8 cellular contexts compared by ENCODE assay signal in the genomic region with DNA sequence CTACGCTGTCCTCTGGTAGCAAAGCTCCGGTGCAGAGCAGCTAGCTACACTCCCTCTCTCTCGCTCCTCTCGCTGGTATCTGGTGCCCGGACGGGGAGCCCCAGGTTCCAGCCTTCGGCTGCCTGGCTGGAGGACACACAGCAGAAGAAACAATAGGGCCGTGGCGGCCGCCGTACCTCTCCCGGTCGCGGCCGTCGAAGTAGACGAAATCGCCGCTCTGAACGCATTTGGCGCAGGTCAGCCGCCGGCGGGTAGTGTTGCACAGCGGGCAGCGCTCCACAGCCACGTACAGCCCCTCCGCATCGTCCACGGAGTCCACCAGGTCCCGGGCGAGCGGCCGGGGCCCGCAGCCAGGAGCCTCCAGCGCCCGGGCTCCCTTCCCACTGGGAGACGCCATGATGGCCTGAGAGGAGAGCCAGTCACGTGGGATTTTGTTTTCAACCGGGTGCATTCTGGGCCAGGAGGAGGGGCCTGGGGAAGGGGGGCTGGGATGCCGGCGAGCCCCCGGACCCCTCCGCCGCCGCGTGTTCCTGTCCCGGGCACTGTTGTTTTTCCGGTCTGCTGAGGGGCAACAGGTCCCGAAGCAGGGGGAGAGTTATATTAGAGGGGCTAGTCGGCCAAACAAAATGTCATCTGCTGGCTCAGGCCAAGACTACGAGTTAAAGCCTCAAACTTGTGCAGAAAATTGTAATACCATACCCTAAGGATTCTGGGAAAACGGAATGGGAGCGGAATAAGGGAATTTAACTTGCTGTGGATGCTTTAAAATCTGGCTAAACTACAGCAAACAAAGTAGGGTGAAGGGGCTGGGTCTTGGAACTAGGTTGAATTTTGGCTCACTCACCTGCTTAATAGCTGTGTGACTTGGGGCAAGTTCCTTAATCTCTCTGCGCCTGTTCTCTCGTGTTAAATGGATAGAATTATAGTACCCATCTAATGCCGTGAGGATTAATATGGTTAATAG. TPM values are rescaled to one million over a fixed set of nuclear protein-coding genes. Genes with fewer than 3 reads are reported as not detected.
A peak's percentile ranks its signal among the peaks of the same experiment; 100 is the strongest.
DNase-seq lines count a peak whose midpoint lies in the region; ATAC-seq and TF ChIP-seq lines count a peak whose summit lies in the region.

TSS of gene ATG14 (minus strand) at position 405 of the 964 bp plus-strand sequence. CDS start at position 397, 8 bp downstream.

- peak within 1 kb of the TSS; percentile 82 for H3K27ac Mint-ChIP-seq in activated CD8-positive, alpha-beta memory T cell treated with anti-CD3 and anti-CD28 coated beads, Interleukin-2, amount 10 ng/mL, durations not matched to agents 7 days and 5 days
- peak within 1 kb of the TSS; percentile 97 for H3K27ac Mint-ChIP-seq in endothelial cell (ENCODE audit: unreplicated experiment)

- CTCF ChIA-PET in activated CD8-positive, alpha-beta memory T cell treated with anti-CD3 and anti-CD28 coated beads, Interleukin-2, amount 10 ng/mL, durations not matched to agents 7 days and 5 days (lab: Charles Lee): interaction anchor here (1.1 to 2.6 kb wide), 2 partner anchors 26 to 39 kb away, joined by 3 to 6 read pairs; no protein-coding TSS in a partner anchor

- H3K27me3 Mint-ChIP-seq in activated CD8-positive, alpha-beta memory T cell treated with anti-CD3 and anti-CD28 coated beads, Interleukin-2, amount 10 ng/mL, durations not matched to agents 7 days and 5 days: peaks cover 3% of the 10 kb centered on the region
- H3K27me3 Mint-ChIP-seq in endothelial cell (ENCODE audit: unreplicated experiment): no peaks in the 10 kb centered on the region

- H3K4me1 Mint-ChIP-seq in activated CD8-positive, alpha-beta memory T cell treated with anti-CD3 and anti-CD28 coated beads, Interleukin-2, amount 10 ng/mL, durations not matched to agents 7 days and 5 days: peaks cover 36% of the 10 kb centered on the region
- peaks cover 4% of the 10 kb centered on the region for H3K4me1 Mint-ChIP-seq in endothelial cell (ENCODE audit: unreplicated experiment)

- no peaks in the 10 kb centered on the region for H3K9me3 Mint-ChIP-seq in activated CD8-positive, alpha-beta memory T cell treated with anti-CD3 and anti-CD28 coated beads, Interleukin-2, amount 10 ng/mL, durations not matched to agents 7 days and 5 days (ENCODE audit: low read depth)
- H3K9me3 Mint-ChIP-seq in endothelial cell (ENCODE audit: unreplicated experiment): no peaks in the 10 kb centered on the region

- peak within 1 kb of the TSS; percentile 83 for H3K4me3 Mint-ChIP-seq in activated CD8-positive, alpha-beta memory T cell treated with anti-CD3 and anti-CD28 coated beads, Interleukin-2, amount 10 ng/mL, durations not matched to agents 7 days and 5 days
- H3K4me3 Mint-ChIP-seq in endothelial cell (ENCODE audit: unreplicated experiment): peak within 1 kb of the TSS; percentile 93

- no peak for TF ChIP-seq CTCF in endothelial cell (IDR thresholded peaks at IDR 0.05; ENCODE audit: unreplicated experiment)

- no peaks in the 10 kb centered on the region for H3K36me3 Mint-ChIP-seq in activated CD8-positive, alpha-beta memory T cell treated with anti-CD3 and anti-CD28 coated beads, Interleukin-2, amount 10 ng/mL, durations not matched to agents 7 days and 5 days
- H3K36me3 Mint-ChIP-seq in endothelial cell (ENCODE audit: low read depth, unreplicated experiment): no peaks in the 10 kb centered on the region

- DNase-seq in CMK (ENCODE audit: low read depth) (peak; percentile 24), HPDE6-E6E7 (ENCODE audit: extremely low spot score) (peak; percentile 88), endothelial cell (ENCODE audit: low spot score) (peak; percentile 89), midbrain (lab: John Stamatoyannopoulos, UW) (peak; percentile 93)
- DNase-seq in NK-92 treated with Interleukin-12 subunit alpha and Interleukin-12 subunit beta, amount 100 ng/mL, for 24 hours (lab: John Stamatoyannopoulos, UW): peak; percentile 67
- DNase-seq in activated CD8-positive, alpha-beta memory T cell treated with anti-CD3 and anti-CD28 coated beads, Interleukin-2, amount 10 ng/mL, durations not matched to agents 7 days and 5 days: peak; percentile 89
- peak; percentile 61 to 68 for DNase-seq in stimulated activated CD8-positive, alpha-beta memory T cell treated with anti-CD3 and anti-CD28 coated beads, Interleukin-15, amount 100 ng/mL, for 48 hours (ENCODE audit: low read depth in 2 of 2)

- peak; percentile 98 for ATAC-seq in GM19463 (IDR thresholded peaks at IDR 0.05; ENCODE audit: unreplicated experiment)
- ATAC-seq in activated CD8-positive, alpha-beta memory T cell treated with anti-CD3 and anti-CD28 coated beads, Interleukin-2, amount 10 ng/mL, durations not matched to agents 7 days and 5 days: peak; percentile 99

RNA-seq across cellular contexts. Expression of gene ATG14, which starts in this region (rescaled TPM):
- total RNA-seq in activated CD8-positive, alpha-beta memory T cell treated with anti-CD3 and anti-CD28 coated beads, Interleukin-2, amount 10 ng/mL, durations not matched to agents 7 days and 5 days: 1 to 10 TPM; 4.3 to 4.8 TPM
- 14.0 TPM for total RNA-seq in endothelial cell (ENCODE audit: unreplicated experiment)

Comparison
In these comparisons a context has a peak if more than half of its experiments do, and no peak if none do; other contexts are left out.
1. Peak in every context shown above with its lines: DNase-seq and ATAC-seq.
2. DNase-seq: peak in every context shown above with its lines; median percentile 93 in midbrain; 89 in activated CD8-positive, alpha-beta memory T cell treated with anti-CD3 and anti-CD28 coated beads, Interleukin-2, amount 10 ng/mL, durations not matched to agents 7 days and 5 days; 89 in endothelial cell; 88 in HPDE6-E6E7; 67 in NK-92 treated with Interleukin-12 subunit alpha and Interleukin-12 subunit beta, amount 100 ng/mL, for 24 hours; 64 in stimulated activated CD8-positive, alpha-beta memory T cell treated with anti-CD3 and anti-CD28 coated beads, Interleukin-15, amount 100 ng/mL, for 48 hours; 24 in CMK.